Comparison of ENCODE assay signal across 22 cellular contexts in genomic region chr10:111295788-111296187, GRCh38.
"Had no signal": no experiment of that assay in that cellular context is flagged by ENCODE, and none has a peak within 500 bp of the region (broad histone marks: within the 10 kb centered on the region; RNA-seq: fewer than 3 reads in every experiment).

No MANE protein-coding gene starts in this region.

- DNase-seq: activated CD4-positive, alpha-beta T cell treated with anti-CD3 and anti-CD28 coated beads for 48 hours; activated CD4-positive, CD25-positive, alpha-beta regulatory T cell; activated CD8-positive, alpha-beta T cell treated with anti-CD3 and anti-CD28 coated beads for 36 hours; activated naive CD4-positive, alpha-beta T cell; activated naive CD8-positive, alpha-beta T cell treated with anti-CD3 and anti-CD28 coated beads for 36 hours; activated T-cell treated with anti-CD3 and anti-CD28 coated beads, Interleukin-2, amount 50 U/mL, for 1 hour; amniotic stem cell; caudate nucleus; effector memory CD8-positive, alpha-beta T cell; head of caudate nucleus; kidney glomerular epithelial cell; mesendoderm; nucleus accumbens; posterior cingulate gyrus; retina; stimulated activated CD8-positive, alpha-beta memory T cell treated with anti-CD3 and anti-CD28 coated beads, Interleukin-4, amount 100 ng/mL, for 48 hours; stimulated activated naive CD4-positive, alpha-beta T cell treated with Interleukin-2 at 50 U/mL for 16 hours; T1000; thyroid gland had no signal

- H3K9me3 Mint-ChIP-seq: activated CD8-positive, alpha-beta T cell treated with anti-CD3 and anti-CD28 coated beads for 36 hours; activated naive CD8-positive, alpha-beta T cell treated with anti-CD3 and anti-CD28 coated beads for 36 hours; activated T-helper 17 cell treated with anti-CD3 and anti-CD28 coated beads, Interleukin-2, amount 50 U/mL, for 72 hours; effector memory CD8-positive, alpha-beta T cell; nephron had no signal

- H3K36me3 ChIP-seq: thyroid gland had no signal

- H3K27ac ChIP-seq: thyroid gland had no signal

- FAIRE-seq: frontal cortex had no signal

- H3K9me3 ChIP-seq: thyroid gland had no signal

- H3K4me1 ChIP-seq: thyroid gland had no signal

- H3K27ac Mint-ChIP-seq: activated CD8-positive, alpha-beta T cell treated with anti-CD3 and anti-CD28 coated beads for 36 hours; activated naive CD8-positive, alpha-beta T cell treated with anti-CD3 and anti-CD28 coated beads for 36 hours; activated T-helper 17 cell treated with anti-CD3 and anti-CD28 coated beads, Interleukin-2, amount 50 U/mL, for 72 hours; effector memory CD8-positive, alpha-beta T cell had no signal

- H3K4me1 Mint-ChIP-seq: activated naive CD8-positive, alpha-beta T cell treated with anti-CD3 and anti-CD28 coated beads for 36 hours; activated T-helper 17 cell treated with anti-CD3 and anti-CD28 coated beads, Interleukin-2, amount 50 U/mL, for 72 hours had no signal

- ATAC-seq: activated CD8-positive, alpha-beta T cell treated with anti-CD3 and anti-CD28 coated beads for 36 hours; activated T-helper 17 cell treated with anti-CD3 and anti-CD28 coated beads, Interleukin-2, amount 50 U/mL, for 72 hours; effector memory CD8-positive, alpha-beta T cell had no signal

- H3K36me3 Mint-ChIP-seq: activated naive CD8-positive, alpha-beta T cell treated with anti-CD3 and anti-CD28 coated beads for 36 hours had no signal

- H3K4me3 ChIP-seq: thyroid gland had no signal

- H3K4me3 Mint-ChIP-seq: activated CD8-positive, alpha-beta T cell treated with anti-CD3 and anti-CD28 coated beads for 36 hours; activated naive CD8-positive, alpha-beta T cell treated with anti-CD3 and anti-CD28 coated beads for 36 hours; activated T-helper 17 cell treated with anti-CD3 and anti-CD28 coated beads, Interleukin-2, amount 50 U/mL, for 72 hours; effector memory CD8-positive, alpha-beta T cell; nephron had no signal

- H3K27me3 ChIP-seq: thyroid gland had no signal
